Comparison of ENCODE assay signal across 12 cellular contexts in the genomic region with DNA sequence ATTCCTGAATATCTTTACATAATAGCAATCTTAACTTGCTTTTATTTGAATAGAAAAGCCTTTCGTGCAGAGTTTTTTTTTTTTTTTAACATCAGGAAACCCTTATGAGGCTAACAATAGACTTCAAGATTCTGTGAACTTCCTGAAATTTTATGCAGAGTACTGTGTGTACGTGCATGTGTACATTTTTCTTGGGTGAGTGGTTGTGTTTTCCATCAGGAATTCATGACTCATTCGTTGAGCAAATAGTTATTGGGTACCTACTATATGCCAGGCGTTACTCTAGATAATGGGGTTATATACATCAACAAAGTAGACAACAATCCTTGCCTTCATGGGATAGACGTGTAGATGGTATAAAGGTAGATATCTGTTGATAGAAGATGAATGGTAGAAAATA. TPM values are rescaled to one million over a fixed set of nuclear protein-coding genes. Genes with fewer than 3 reads are reported as not detected.
DNase-seq lines count a peak whose midpoint lies in the region; ATAC-seq and TF ChIP-seq lines count a peak whose summit lies in the region.
"Had no signal": no experiment of that assay in that cellular context is flagged by ENCODE, and none has a peak within 500 bp of the region (broad histone marks: within the 10 kb centered on the region; RNA-seq: fewer than 3 reads in every experiment).

No MANE protein-coding gene starts in this region.

- peak; percentile 51 for TF ChIP-seq EP300 in Ishikawa (IDR thresholded peaks at IDR 0.05; ENCODE audit: borderline replicate concordance)

- peaks cover 3 to 6% of the 10 kb centered on the region in 2 donors for H3K4me1 ChIP-seq in lung (ENCODE audit: control insufficient read depth in 2 of 2, insufficient read depth in 2 of 2, low read length in 2 of 2)
- H3K4me1 ChIP-seq in effector memory CD4-positive, alpha-beta T cell (ENCODE audit: control insufficient read depth, insufficient read depth, low read length, poor library complexity, severe bottlenecking) = no peaks in the 10 kb centered on the region

- TF ChIP-seq RAD21 in Ishikawa (IDR thresholded peaks at IDR 0.05; ENCODE audit: low read depth) = no peak

- no peaks in the 10 kb centered on the region for H3K27me3 ChIP-seq in lung (ENCODE audit: control insufficient read depth, insufficient read depth)
- H3K27me3 ChIP-seq in effector memory CD4-positive, alpha-beta T cell (replicated peaks; ENCODE audit: control insufficient read depth, insufficient read depth, low read length, poor library complexity, severe bottlenecking) = no peaks in the 10 kb centered on the region

- in situ Hi-C loops in T47D (cut with HindIII; ENCODE audit: low pct_unique_long_range_greater_than_20kb, low sequenced_read_pairs) = no loop called here

- H3K36me3 ChIP-seq in lung (ENCODE audit: control insufficient read depth in 2 of 2, insufficient read depth in 2 of 2, low read length in 2 of 2) = peaks cover 0 to 2% of the 10 kb centered on the region in 2 donors
- H3K36me3 ChIP-seq in effector memory CD4-positive, alpha-beta T cell (ENCODE audit: control insufficient read depth, insufficient read depth, low read length) = peaks cover 8% of the 10 kb centered on the region

- TF ChIP-seq CTCF in AG10803 (conservative IDR thresholded peaks at IDR 0.05; ENCODE audit: low read length) (no peak), lung (IDR thresholded peaks at IDR 0.05; ENCODE audit: control extremely low read depth, extremely low read depth) (no peak)

- H3K4me3 ChIP-seq in AG10803 (ENCODE audit: low read length) (no peak overlapping the region), lung (no peak overlapping the region)
- H3K4me3 ChIP-seq in effector memory CD4-positive, alpha-beta T cell (ENCODE audit: insufficient read depth, low read depth, low read length, poor library complexity, severe bottlenecking) = no peak overlapping the region

- H3K27ac ChIP-seq in lung (ENCODE audit: low read depth in 1 of 2, low read length in 1 of 2) = no peak overlapping the region
- H3K27ac ChIP-seq in substantia nigra (ENCODE audit: low read depth, low read length, poor library complexity, severe bottlenecking) = no peak overlapping the region
- no peak overlapping the region for H3K27ac ChIP-seq in effector memory CD4-positive, alpha-beta T cell (ENCODE audit: insufficient read depth, low read length, poor library complexity, severe bottlenecking)
- H3K27ac ChIP-seq: KMS-11 had no signal

- DNase-seq in AG10803 (ENCODE audit: low read depth) (peak; percentile 91), T47D (ENCODE audit: low read depth in 1 of 2, low spot score in 1 of 2) (peak; percentile 11 to 35), lung (ENCODE audit: low spot score) (no peak), substantia nigra (lab: John Stamatoyannopoulos, UW) (no peak)
- no peak for DNase-seq in effector memory CD4-positive, alpha-beta T cell
- no peak for DNase-seq in activated CD4-positive, alpha-beta T cell treated with anti-CD3 and anti-CD28 coated beads for 1 hour
- DNase-seq: activated naive CD4-positive, alpha-beta T cell treated with Interleukin-2 at 50 U/mL for 16 hours; stimulated activated CD4-positive, alpha-beta T cell treated with anti-CD3 and anti-CD28 coated beads, Interleukin-2, amount 100 ng/mL, for 48 hours; T-helper 17 cell had no signal

- H3K9me3 ChIP-seq in lung (ENCODE audit: control insufficient read depth in 2 of 2, insufficient read depth in 1 of 2, low read length in 1 of 2) = no peaks in the 10 kb centered on the region
- H3K9me3 ChIP-seq in effector memory CD4-positive, alpha-beta T cell (ENCODE audit: control insufficient read depth, low read length) = no peaks in the 10 kb centered on the region

- WGBS in lung, 2 donors = 37 to 40% methylated on average over 5 of the region's 5 CpGs

- ATAC-seq in lung (ENCODE audit: insufficient read depth, low FRiP score) = peak; percentile 27
- no peak for ATAC-seq in GM18502 (IDR thresholded peaks at IDR 0.05; ENCODE audit: poor library complexity, unreplicated experiment)
- ATAC-seq: T-helper 17 cell had no signal

TF ChIP-seq in Ishikawa, 13 proteins besides CTCF, POLR2A, EP300 and RAD21:
- TF ChIP-seq TEAD4 (IDR thresholded peaks at IDR 0.05) (peak; percentile 89), FOXM1 (IDR thresholded peaks at IDR 0.05; ENCODE audit: borderline replicate concordance, low read depth) (peak; percentile 54; the same call in 1 of the 2 replicates), NFIC (IDR thresholded peaks at IDR 0.05) (no peak), TAF1 (IDR thresholded peaks at IDR 0.05; ENCODE audit: low read depth) (no peak), TCF12 (IDR thresholded peaks at IDR 0.05; ENCODE audit: low read depth) (0 out of 2 replicates have a peak, but pooled peaks have one; percentile 32), CREB1 (IDR thresholded peaks at IDR 0.05; ENCODE audit: low read depth) (no peak), CEBPB (IDR thresholded peaks at IDR 0.05) (0 out of 2 replicates have a peak, but pooled peaks have one; percentile 14)
- TF ChIP-seq, protein P1, sequence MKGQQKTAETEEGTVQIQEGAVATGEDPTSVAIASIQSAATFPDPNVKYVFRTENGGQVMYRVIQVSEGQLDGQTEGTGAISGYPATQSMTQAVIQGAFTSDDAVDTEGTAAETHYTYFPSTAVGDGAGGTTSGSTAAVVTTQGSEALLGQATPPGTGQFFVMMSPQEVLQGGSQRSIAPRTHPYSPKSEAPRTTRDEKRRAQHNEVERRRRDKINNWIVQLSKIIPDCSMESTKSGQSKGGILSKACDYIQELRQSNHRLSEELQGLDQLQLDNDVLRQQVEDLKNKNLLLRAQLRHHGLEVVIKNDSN (IDR thresholded peaks at IDR 0.05) = no peak
- TF ChIP-seq, protein P2, sequence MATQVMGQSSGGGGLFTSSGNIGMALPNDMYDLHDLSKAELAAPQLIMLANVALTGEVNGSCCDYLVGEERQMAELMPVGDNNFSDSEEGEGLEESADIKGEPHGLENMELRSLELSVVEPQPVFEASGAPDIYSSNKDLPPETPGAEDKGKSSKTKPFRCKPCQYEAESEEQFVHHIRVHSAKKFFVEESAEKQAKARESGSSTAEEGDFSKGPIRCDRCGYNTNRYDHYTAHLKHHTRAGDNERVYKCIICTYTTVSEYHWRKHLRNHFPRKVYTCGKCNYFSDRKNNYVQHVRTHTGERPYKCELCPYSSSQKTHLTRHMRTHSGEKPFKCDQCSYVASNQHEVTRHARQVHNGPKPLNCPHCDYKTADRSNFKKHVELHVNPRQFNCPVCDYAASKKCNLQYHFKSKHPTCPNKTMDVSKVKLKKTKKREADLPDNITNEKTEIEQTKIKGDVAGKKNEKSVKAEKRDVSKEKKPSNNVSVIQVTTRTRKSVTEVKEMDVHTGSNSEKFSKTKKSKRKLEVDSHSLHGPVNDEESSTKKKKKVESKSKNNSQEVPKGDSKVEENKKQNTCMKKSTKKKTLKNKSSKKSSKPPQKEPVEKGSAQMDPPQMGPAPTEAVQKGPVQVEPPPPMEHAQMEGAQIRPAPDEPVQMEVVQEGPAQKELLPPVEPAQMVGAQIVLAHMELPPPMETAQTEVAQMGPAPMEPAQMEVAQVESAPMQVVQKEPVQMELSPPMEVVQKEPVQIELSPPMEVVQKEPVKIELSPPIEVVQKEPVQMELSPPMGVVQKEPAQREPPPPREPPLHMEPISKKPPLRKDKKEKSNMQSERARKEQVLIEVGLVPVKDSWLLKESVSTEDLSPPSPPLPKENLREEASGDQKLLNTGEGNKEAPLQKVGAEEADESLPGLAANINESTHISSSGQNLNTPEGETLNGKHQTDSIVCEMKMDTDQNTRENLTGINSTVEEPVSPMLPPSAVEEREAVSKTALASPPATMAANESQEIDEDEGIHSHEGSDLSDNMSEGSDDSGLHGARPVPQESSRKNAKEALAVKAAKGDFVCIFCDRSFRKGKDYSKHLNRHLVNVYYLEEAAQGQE (IDR thresholded peaks at IDR 0.05; ENCODE audit: low read depth) = no peak

RNA-seq across cellular contexts. Expression of gene MRPL1, which starts 59.1 kb away (rescaled TPM):
- total RNA-seq in lung = 10 to 100 TPM; 19.9 to 31.2 TPM
- 10 to 100 TPM; 21.0 to 45.4 TPM for polyA plus RNA-seq in lung

Comparison
In these comparisons a context has a peak if more than half of its experiments do, and no peak if none do; other contexts are left out.
1. DNase-seq: peak in AG10803 (single experiment) and T47D (2 of 2); none in lung (single experiment), substantia nigra (0 of 49), effector memory CD4-positive, alpha-beta T cell (0 of 3) and activated CD4-positive, alpha-beta T cell treated with anti-CD3 and anti-CD28 coated beads for 1 hour (single experiment).